8 cellular contexts compared by ENCODE assay signal in the genomic region with DNA sequence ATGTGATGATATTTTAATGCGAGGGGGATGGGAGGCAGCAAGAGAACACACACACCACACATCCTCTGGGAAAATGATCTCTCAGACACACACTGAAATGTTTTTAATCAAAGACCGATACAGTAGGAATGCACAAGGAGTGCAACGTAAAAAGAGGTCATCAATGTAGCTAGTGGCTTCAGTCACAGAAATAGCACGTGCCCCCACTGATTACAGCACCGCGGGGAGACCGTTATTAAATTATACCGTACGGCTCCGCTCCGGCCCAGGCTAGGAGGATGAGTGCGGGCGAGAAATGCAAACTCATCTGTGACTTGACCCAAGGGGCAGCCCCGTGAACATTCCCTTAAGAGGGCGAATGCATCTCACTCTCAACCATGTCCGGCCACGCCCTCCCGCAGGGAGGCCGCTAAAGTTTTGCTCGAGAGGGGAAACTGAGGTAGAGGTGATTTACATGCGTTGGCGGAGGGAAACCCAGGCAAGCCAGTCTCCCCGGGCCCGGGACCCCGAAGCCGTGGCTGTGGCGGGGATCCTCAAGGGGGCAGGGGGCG. TPM values are rescaled to one million over a fixed set of nuclear protein-coding genes. Genes with fewer than 3 reads are reported as not detected.
DNase-seq lines count a peak whose midpoint lies in the region; ATAC-seq and TF ChIP-seq lines count a peak whose summit lies in the region.

No MANE protein-coding gene starts in this region.

- under 1% methylated on average over 28 of the region's 28 CpGs for WGBS in thymus

- no peaks in the 10 kb centered on the region for H3F3A ChIP-seq in neural cell (ENCODE audit: insufficient read depth, low read length, poor library complexity, severe bottlenecking)

- H3K9ac ChIP-seq in neural cell (ENCODE audit: low read length) = peak overlapping the region; percentile 90

- H3K27me3 ChIP-seq in neural cell (ENCODE audit: insufficient read depth, low read depth, low read length) (no peaks in the 10 kb centered on the region), thymus (ENCODE audit: control insufficient read depth, insufficient read depth) (no peaks in the 10 kb centered on the region)

- H3K4me1 ChIP-seq in thymus (ENCODE audit: control insufficient read depth, insufficient read depth, low read length) = peaks cover 14% of the 10 kb centered on the region

- no peak for TF ChIP-seq CTCF in GM12864 (IDR thresholded peaks at IDR 0.05; ENCODE audit: low read depth, low read length, missing control alignments)
- TF ChIP-seq CTCF in fibroblast of the aortic adventitia (IDR thresholded peaks at IDR 0.05; ENCODE audit: insufficient read depth, low read length) = no peak
- no peak for TF ChIP-seq CTCF in neural cell (IDR thresholded peaks at IDR 0.05; ENCODE audit: poor library complexity, severe bottlenecking)

- peak overlapping the region; percentile 92 for H3K4me3 ChIP-seq in GM12864 (ENCODE audit: low read depth, low read length)
- H3K4me3 ChIP-seq in fibroblast of the aortic adventitia (ENCODE audit: low read depth, low read length) = peak overlapping the region; percentile 99
- H3K4me3 ChIP-seq in neural cell (ENCODE audit: low read length) = peak overlapping the region; percentile 89
- peak overlapping the region; percentile 99 for H3K4me3 ChIP-seq in thymus (ENCODE audit: low read length)

- peaks cover 84% of the 10 kb centered on the region for H3K79me2 ChIP-seq in neural cell (replicated peaks; ENCODE audit: insufficient read depth, low read length)

- H2AFZ ChIP-seq in neural cell (ENCODE audit: low read depth, low read length) = peak overlapping the region; percentile 25

- TF ChIP-seq EP300 in neural cell (conservative IDR thresholded peaks at IDR 0.05; ENCODE audit: poor library complexity, severe bottlenecking) = no peak

- ATAC-seq in GM21717 (IDR thresholded peaks at IDR 0.05; ENCODE audit: unreplicated experiment) = peak; percentile 49

- DNase-seq in GM12864 (ENCODE audit: low read depth) (peak; percentile 51), activated T-cell treated with anti-CD3 and anti-CD28 coated beads for 4 hours (peak; percentile 23), fibroblast of the aortic adventitia (ENCODE audit: low read depth) (peak; percentile 57), middle frontal gyrus (ENCODE audit: extremely low spot score, low spot score) (no peak)

- H3K4me2 ChIP-seq in neural cell (ENCODE audit: low read length) = peak overlapping the region; percentile 71

- H3K9me3 ChIP-seq in KOPT-K1 (ENCODE audit: insufficient read depth, low read length, poor library complexity, severe bottlenecking) (no peaks in the 10 kb centered on the region), neural cell (ENCODE audit: low read length) (no peaks in the 10 kb centered on the region), thymus (ENCODE audit: control insufficient read depth) (no peaks in the 10 kb centered on the region)

- TF ChIP-seq RAD21 in neural cell (conservative IDR thresholded peaks at IDR 0.05) = no peak

- H3K27ac ChIP-seq in KOPT-K1 (ENCODE audit: low read depth, low read length, poor library complexity, severe bottlenecking) = peak overlapping the region; percentile 76
- peak overlapping the region; percentile 87 for H3K27ac ChIP-seq in neural cell (ENCODE audit: low read length)
- H3K27ac ChIP-seq in thymus (ENCODE audit: low read depth) = peak overlapping the region; percentile 98

- no peaks in the 10 kb centered on the region for H3K9me2 ChIP-seq in neural cell (ENCODE audit: insufficient read depth, low read length)

- H4K20me1 ChIP-seq in neural cell (ENCODE audit: insufficient read depth) = no peaks in the 10 kb centered on the region

- H3K36me3 ChIP-seq in KOPT-K1 (ENCODE audit: insufficient read depth, low read length) (peaks cover 38% of the 10 kb centered on the region), neural cell (ENCODE audit: insufficient read depth, low read length) (no peaks in the 10 kb centered on the region), thymus (ENCODE audit: control insufficient read depth, insufficient read depth) (no peaks in the 10 kb centered on the region)

TF ChIP-seq in neural cell, 6 proteins besides CTCF, POLR2A, EP300 and RAD21:
- TF ChIP-seq MXI1 (conservative IDR thresholded peaks at IDR 0.05; ENCODE audit: poor library complexity, severe bottlenecking) (no peak), EZH2 (IDR thresholded peaks at IDR 0.05; ENCODE audit: borderline replicate concordance, insufficient read depth, low read length, poor library complexity, severe bottlenecking) (no peak), TAF1 (IDR thresholded peaks at IDR 0.05; ENCODE audit: low read depth) (peak; percentile 9), POLR2AphosphoS5 (IDR thresholded peaks at IDR 0.05) (no peak), SMC3 (conservative IDR thresholded peaks at IDR 0.05; ENCODE audit: poor library complexity) (no peak)

RNA-seq across cellular contexts. Expression of gene UBR4, which starts 0.6 kb away (rescaled TPM):
- 136 and 142 TPM in 2 replicates for total RNA-seq in fibroblast of the aortic adventitia (ENCODE audit: low replicate concordance)
- polyA plus RNA-seq in neural cell = 49.7 and 58.4 TPM in 2 replicates
- polyA minus RNA-seq in neural cell = 124 and 156 TPM in 2 replicates
- 165 TPM for polyA plus RNA-seq in thymus

RNA-seq across cellular contexts. Expression of gene EMC1, which starts 41.8 kb away (rescaled TPM):
- 46.2 and 48.0 TPM in 2 replicates for total RNA-seq in fibroblast of the aortic adventitia (ENCODE audit: low replicate concordance)
- polyA plus RNA-seq in neural cell = 75.1 and 75.3 TPM in 2 replicates
- 110 and 123 TPM in 2 replicates for polyA minus RNA-seq in neural cell
- 11.2 TPM for polyA plus RNA-seq in thymus

RNA-seq across cellular contexts. Expression of gene MRTO4, which starts 42.1 kb away (rescaled TPM):
- 9.0 and 22.7 TPM in 2 replicates for total RNA-seq in fibroblast of the aortic adventitia (ENCODE audit: low replicate concordance)
- polyA plus RNA-seq in neural cell (42.5 and 50.2 TPM in 2 replicates), thymus (35.5 TPM)
- 28.2 and 36.3 TPM in 2 replicates for polyA minus RNA-seq in neural cell
